ENCODE assay signal across 11 cellular contexts in genomic region chr11:113161671-113162589, GRCh38.
DNase-seq lines count a peak whose midpoint lies in the region; ATAC-seq, FAIRE-seq and TF ChIP-seq lines count a peak whose summit lies in the region.
"Had no signal": no experiment of that assay in that cellular context is flagged by ENCODE, and none has a peak within 500 bp of the region (broad histone marks: within the 10 kb centered on the region; RNA-seq: fewer than 3 reads in every experiment).

No MANE protein-coding gene starts in this region.

- H3K9me3 ChIP-seq in right lobe of liver (no peaks in the 10 kb centered on the region), HepG2 (ENCODE audit: low read length) (no peaks in the 10 kb centered on the region), ascending aorta (no peaks in the 10 kb centered on the region)
- H3K9me3 ChIP-seq: colonic mucosa had no signal

- H3K27me3 ChIP-seq in right lobe of liver (no peaks in the 10 kb centered on the region), HepG2 (ENCODE audit: control insufficient read depth in 1 of 2, insufficient read depth in 2 of 2, low read length in 2 of 2) (no peaks in the 10 kb centered on the region), ascending aorta (no peaks in the 10 kb centered on the region)
- H3K27me3 ChIP-seq: colonic mucosa had no signal

- CTCF ChIA-PET in HepG2 (lab: Yijun Ruan, JAX; ENCODE audit: low intra/inter-chr PET ratio, low total read pairs) = no interaction called here

- TF ChIP-seq POLR2A in right lobe of liver (IDR thresholded peaks at IDR 0.05) (no peak), HepG2 (IDR thresholded peaks at IDR 0.05; ENCODE audit: insufficient read depth in 1 of 2, low read depth in 2 of 2, low read length in 2 of 2) (no peak)

- no TSS peak for BruUV-seq in HepG2 (replicated peaks; lab: Mats Ljungman, UMichigan)

- ATAC-seq in right lobe of liver = peak; percentile 31 to 58 (median 38)
- ATAC-seq in HepG2 = no peak

- H3K4me2 ChIP-seq in HepG2 (ENCODE audit: low read depth, low read length) = no peak overlapping the region
- H3K4me2 ChIP-seq: KMS-11 had no signal

- peak overlapping the region; percentile 80 for H3K27ac Mint-ChIP-seq in mesothelial cell of epicardium

- no peak overlapping the region for H3K4me3 Mint-ChIP-seq in mesothelial cell of epicardium

- in situ Hi-C loops in HepG2 (cut with HindIII; ENCODE audit: extremely low pct_ligation_motif_present, low pct_unique_long_range_greater_than_20kb) = no loop called here

- no peaks in the 10 kb centered on the region for H3K79me2 ChIP-seq in HepG2 (ENCODE audit: insufficient read depth, low read length)

- H3K4me1 ChIP-seq in right lobe of liver (no peaks in the 10 kb centered on the region), HepG2 (ENCODE audit: insufficient read depth, low read length) (no peaks in the 10 kb centered on the region), ascending aorta (peaks cover 0 to 22% of the 10 kb centered on the region in 2 donors)
- H3K4me1 ChIP-seq: colonic mucosa had no signal

- no peak overlapping the region for H3K9ac ChIP-seq in HepG2 (ENCODE audit: insufficient read depth, low read depth, low read length)
- H3K9ac ChIP-seq: KMS-11 had no signal

- intact Hi-C loops in right lobe of liver (cut with DNase I) = no loop called here
- intact Hi-C loops in HepG2 (cut with micrococcal nuclease; ENCODE audit: unreplicated experiment) = no loop called here
- intact Hi-C loops in ascending aorta (cut with DNase I) = loop anchor here (5.0 kb wide), 3 partner anchors 50 to 870 kb away; no protein-coding TSS in a partner anchor

- H3K27me3 Mint-ChIP-seq in mesothelial cell of epicardium (ENCODE audit: low read depth) = no peaks in the 10 kb centered on the region

- TF ChIP-seq EP300 in HepG2 (IDR thresholded peaks at IDR 0.05; ENCODE audit: low read depth in 2 of 2, low read length in 2 of 2) = no peak
- no peak for TF ChIP-seq EP300 in HepG2 (CRISPR knock-in tag; IDR thresholded peaks at IDR 0.05; ENCODE audit: borderline replicate concordance)

- no peak for FAIRE-seq in HepG2 (lab: Jason Lieb, UNC)

- peaks cover 2% of the 10 kb centered on the region for H3K9me3 Mint-ChIP-seq in mesothelial cell of epicardium

- 25% methylated on average over 5 of the region's 5 CpGs for WGBS in right lobe of liver (ENCODE audit: insufficient coverage, low coverage, low lambda C conversion rate, missing lambda C conversion rate)
- WGBS in HepG2 (ENCODE audit: low lambda C conversion rate) = 32% methylated on average over 5 of the region's 5 CpGs

- POLR2A ChIA-PET in HepG2 (lab: Yijun Ruan, JAX) = no interaction called here

- DNase-seq in right lobe of liver (no peak), HepG2 (ENCODE audit: low spot score) (no peak), ascending aorta (ENCODE audit: low spot score in 2 of 2) (no peak), mesothelial cell of epicardium (ENCODE audit: low spot score in 2 of 2, unreplicated experiment in 2 of 2) (no peak), NCI-H82 (lab: John Stamatoyannopoulos, UW) (no peak), iPS-NIHi7 (ENCODE audit: extremely low spot score) (no peak), GM19240 (ENCODE audit: insufficient read length, low spot score) (no peak)
- DNase-seq in activated CD4-positive, alpha-beta T cell treated with anti-CD3 and anti-CD28 coated beads for 4 hours = no peak
- DNase-seq: colonic mucosa; NK-92 treated with Interleukin-12 subunit alpha and Interleukin-12 subunit beta, amount 100 ng/mL, for 24 hours had no signal

- no peak overlapping the region for H3K4me3 ChIP-seq in right lobe of liver
- H3K4me3 ChIP-seq in HepG2 (replicated peaks in 1 of 3; ENCODE audit: insufficient read depth in 1 of 3, low read depth in 2 of 3, low read length in 3 of 3) = no peak overlapping the region
- no peak overlapping the region for H3K4me3 ChIP-seq in ascending aorta
- H3K4me3 ChIP-seq: colonic mucosa had no signal

- H3K27ac ChIP-seq in right lobe of liver (no peak overlapping the region), HepG2 (ENCODE audit: extremely low read length, insufficient read depth, low read length) (no peak overlapping the region), ascending aorta (peak overlapping the region; percentile 39 to 44)
- H3K27ac ChIP-seq: colonic mucosa, KMS-11 had no signal

- H2AFZ ChIP-seq in HepG2 (ENCODE audit: low read length) = no peak overlapping the region

- peaks cover 34% of the 10 kb centered on the region for H3K4me1 Mint-ChIP-seq in mesothelial cell of epicardium

- H3K36me3 ChIP-seq in right lobe of liver (no peaks in the 10 kb centered on the region), HepG2 (replicated peaks in 1 of 2; ENCODE audit: control insufficient read depth in 1 of 2, insufficient read depth in 2 of 2, low read length in 2 of 2) (no peaks in the 10 kb centered on the region), ascending aorta (no peaks in the 10 kb centered on the region)
- H3K36me3 ChIP-seq: colonic mucosa had no signal

- TF ChIP-seq RAD21 in HepG2 (CRISPR knock-in tag; IDR thresholded peaks at IDR 0.05) = no peak

- peaks cover 1% of the 10 kb centered on the region for H3K36me3 Mint-ChIP-seq in mesothelial cell of epicardium

- TF ChIP-seq CTCF in right lobe of liver (IDR thresholded peaks at IDR 0.05) (no peak), HepG2 (CRISPR knock-in tag; IDR thresholded peaks at IDR 0.05) (no peak), ascending aorta (IDR thresholded peaks at IDR 0.05) (no peak), mesothelial cell of epicardium (IDR thresholded peaks at IDR 0.05; ENCODE audit: unreplicated experiment) (no peak)

- H4K20me1 ChIP-seq in HepG2 (ENCODE audit: insufficient read depth, low read length) = no peaks in the 10 kb centered on the region

TF ChIP-seq in HepG2, 621 proteins besides CTCF, POLR2A, EP300 and RAD21 (continues in another document):
- TF ChIP-seq FOXA1 (IDR thresholded peaks at IDR 0.05) (no peak), FOXA1 (CRISPR knock-in tag; IDR thresholded peaks at IDR 0.05) (no peak), ZFX (CRISPR knock-in tag; IDR thresholded peaks at IDR 0.05; ENCODE audit: low read depth) (no peak), TEAD3 (CRISPR knock-in tag; optimal IDR thresholded peaks at IDR 0.05; ENCODE audit: borderline replicate concordance) (no peak), PREB (CRISPR knock-in tag; IDR thresholded peaks at IDR 0.05) (no peak), ZBTB20 (CRISPR knock-in tag; IDR thresholded peaks at IDR 0.05; ENCODE audit: borderline replicate concordance, low read depth) (no peak), ZZZ3 (CRISPR knock-in tag; IDR thresholded peaks at IDR 0.05; ENCODE audit: borderline replicate concordance) (no peak), RERE (CRISPR knock-in tag; IDR thresholded peaks at IDR 0.05; ENCODE audit: low read depth) (no peak), ZNF547 (CRISPR knock-in tag; IDR thresholded peaks at IDR 0.05) (no peak), ZNF549 (CRISPR knock-in tag; IDR thresholded peaks at IDR 0.05) (no peak), DMAP1 (CRISPR knock-in tag; IDR thresholded peaks at IDR 0.05) (no peak), AGO2 (optimal IDR thresholded peaks at IDR 0.05; ENCODE audit: low read depth, low read length) (no peak), CREM (IDR thresholded peaks at IDR 0.05) (no peak), CREM (CRISPR knock-in tag; IDR thresholded peaks at IDR 0.05) (no peak), ZNF331 (CRISPR knock-in tag; IDR thresholded peaks at IDR 0.05) (no peak), ZNF839 (CRISPR knock-in tag; IDR thresholded peaks at IDR 0.05; ENCODE audit: borderline replicate concordance) (no peak)

Comparison
In these comparisons a context has a peak if more than half of its experiments do, and no peak if none do; other contexts are left out.
1. H3K27ac ChIP-seq: peak in ascending aorta (2 of 2); none in right lobe of liver (0 of 3) and HepG2 (single experiment).